ENCODE assay signal across 16 cellular contexts in the genomic region with DNA sequence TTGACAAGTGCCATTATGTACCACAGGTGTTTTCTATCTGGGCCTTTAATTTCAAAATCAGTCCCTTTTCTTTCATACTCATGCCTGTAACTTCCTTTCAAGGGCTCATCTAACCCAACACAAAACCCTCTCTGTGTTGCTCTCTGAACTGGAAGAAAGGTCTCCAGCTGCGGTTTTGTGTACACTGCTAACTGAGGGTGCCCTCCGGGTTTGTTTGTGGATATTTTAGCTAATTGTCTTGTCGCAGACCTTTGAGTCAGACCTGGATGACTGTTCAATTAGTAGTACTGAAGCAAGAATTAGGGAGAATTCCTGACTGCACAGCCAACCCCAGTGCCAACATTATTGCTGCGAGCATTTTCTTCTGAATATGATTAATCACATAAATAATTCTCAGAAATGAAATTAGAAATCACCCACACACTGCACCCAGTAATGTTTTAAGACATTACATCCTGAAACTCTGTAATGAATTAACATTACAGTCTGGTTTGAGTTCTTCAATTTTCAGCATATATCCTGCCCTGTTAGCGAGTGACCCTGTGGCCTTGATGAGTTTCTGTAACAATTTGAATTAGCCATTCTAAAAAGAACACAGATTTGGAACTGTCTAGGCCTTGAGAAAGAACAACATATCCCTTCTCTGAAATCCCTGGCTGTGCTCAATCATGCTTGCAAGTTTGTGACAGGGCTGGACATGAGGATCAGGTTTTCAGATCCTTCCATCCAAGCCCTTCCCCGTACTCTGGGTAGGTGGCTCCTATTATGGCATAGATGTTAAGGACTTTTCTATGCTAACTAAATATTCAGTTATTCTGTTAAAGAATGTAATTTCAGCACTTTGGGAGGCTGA.
DNase-seq lines count a peak whose midpoint lies in the region; ATAC-seq and TF ChIP-seq lines count a peak whose summit lies in the region.
"Had no signal": no experiment of that assay in that cellular context is flagged by ENCODE, and none has a peak within 500 bp of the region (broad histone marks: within the 10 kb centered on the region; RNA-seq: fewer than 3 reads in every experiment).

No MANE protein-coding gene starts in this region.

- H3K4me1 ChIP-seq in mesodermal cell (ENCODE audit: control insufficient read depth, insufficient read depth, low read length, poor library complexity, severe bottlenecking) (peaks cover 2% of the 10 kb centered on the region), tibial nerve (peaks cover 0 to 9% (median 0%) of the 10 kb centered on the region in 4 donors)
- H3K4me1 ChIP-seq: right atrium auricular region had no signal

- H3K27ac ChIP-seq in mesodermal cell (ENCODE audit: low read depth, low read length, severe bottlenecking) = peak overlapping the region; percentile 54
- H3K27ac ChIP-seq in tibial nerve = peak overlapping the region in 1 of 4 donors; percentile 59
- H3K27ac ChIP-seq: brain microvascular endothelial cell, right atrium auricular region had no signal

- H3K4me3 ChIP-seq in mesodermal cell (ENCODE audit: extremely low read depth, insufficient read depth, low read length, poor library complexity, severe bottlenecking) = no peak overlapping the region
- H3K4me3 ChIP-seq in tibial nerve = no peak overlapping the region
- H3K4me3 ChIP-seq: right atrium auricular region had no signal

- 74% methylated on average over 3 of the region's 6 CpGs; no CpG with 5 or more reads in 1 of the 2 experiments for WGBS in mesodermal cell (ENCODE audit: insufficient coverage in 2 of 2), 2 experiments
- WGBS in tibial nerve, 2 donors = 59% methylated on average over 6 of the region's 6 CpGs

- H3K27me3 ChIP-seq in tibial nerve = no peaks in the 10 kb centered on the region
- H3K27me3 ChIP-seq: brain microvascular endothelial cell, right atrium auricular region had no signal

- H3K9me3 ChIP-seq in mesodermal cell (ENCODE audit: control insufficient read depth, low read length) (no peaks in the 10 kb centered on the region), tibial nerve (no peaks in the 10 kb centered on the region)
- H3K9me3 ChIP-seq: right atrium auricular region had no signal

- TF ChIP-seq EP300 in tibial nerve (IDR thresholded peaks at IDR 0.05) = no peak

- TF ChIP-seq POLR2A in tibial nerve (IDR thresholded peaks at IDR 0.05) = no peak

- no peak for TF ChIP-seq CTCF in tibial nerve (IDR thresholded peaks at IDR 0.05)

- no peaks in the 10 kb centered on the region for H3K36me3 ChIP-seq in mesodermal cell (ENCODE audit: control insufficient read depth, insufficient read depth, low read length)
- H3K36me3 ChIP-seq in tibial nerve = peaks cover 0 to 14% (median 0%) of the 10 kb centered on the region in 3 donors
- H3K36me3 ChIP-seq: brain microvascular endothelial cell, right atrium auricular region had no signal

- no peak for ATAC-seq in GM18520 (IDR thresholded peaks at IDR 0.05; ENCODE audit: unreplicated experiment)

- DNase-seq in DMS153 (lab: John Stamatoyannopoulos, UW) = peak; percentile 57
- peak; percentile 43 to 50 for DNase-seq in NCI-H1930 (lab: John Stamatoyannopoulos, UW)
- DNase-seq in astrocyte of the hippocampus (ENCODE audit: low read depth, low spot score) = peak; percentile 51
- DNase-seq in tibial nerve (ENCODE audit: low spot score in 2 of 2) = no peak
- no peak for DNase-seq in AG20443 (ENCODE audit: low spot score)
- DNase-seq in HT-29 (ENCODE audit: low spot score) = no peak
- DNase-seq: activated gamma-delta T cell; AML-193; brain microvascular endothelial cell; NCI-H1694; OCI-M1; stimulated activated CD4-positive, alpha-beta T cell treated with anti-CD3 and anti-CD28 coated beads, Interleukin-4, amount 100 ng/mL, for 4 hours; stimulated activated naive CD4-positive, alpha-beta T cell treated with Interleukin-2 at 50 U/mL for 16 hours had no signal

Comparison
In these comparisons a context has a peak if more than half of its experiments do, and no peak if none do; other contexts are left out.
1. DNase-seq: peak in DMS153 (single experiment), NCI-H1930 (2 of 2) and astrocyte of the hippocampus (single experiment); none in tibial nerve (0 of 2), AG20443 (single experiment) and HT-29 (single experiment).